1 cellular context compared by ENCODE assay signal in genomic region chr17:29617481-29618271, GRCh38.
TF ChIP-seq lines count a peak whose summit lies in the region.

No MANE protein-coding gene starts in this region.

TF ChIP-seq in HepG2, 621 proteins besides CTCF, POLR2A, EP300 and RAD21 (continued from another document and continues in another):
- no peak for TF ChIP-seq ZBED4 (CRISPR knock-in tag; IDR thresholded peaks at IDR 0.05; ENCODE audit: borderline replicate concordance)
- 0 out of 2 replicates have a peak, but pooled peaks have one; percentile 26 for TF ChIP-seq MED1 (CRISPR knock-in tag; IDR thresholded peaks at IDR 0.05)
- TF ChIP-seq KLF15 (CRISPR knock-in tag; IDR thresholded peaks at IDR 0.05; ENCODE audit: borderline replicate concordance): peak; percentile 71; the same call in 1 of the 2 replicates
- no peak for TF ChIP-seq NCOA1 (CRISPR knock-in tag; IDR thresholded peaks at IDR 0.05)
- peak; percentile 62; the same call in 1 of the 2 replicates for TF ChIP-seq ARHGAP35 (CRISPR knock-in tag; IDR thresholded peaks at IDR 0.05; ENCODE audit: borderline replicate concordance)
- TF ChIP-seq GATAD1 (CRISPR knock-in tag; IDR thresholded peaks at IDR 0.05): peak; percentile 15; the same call in 1 of the 2 replicates
- no peak for TF ChIP-seq ZFP82 (CRISPR knock-in tag; IDR thresholded peaks at IDR 0.05; ENCODE audit: borderline replicate concordance)
- no peak for TF ChIP-seq SIX4 (CRISPR knock-in tag; IDR thresholded peaks at IDR 0.05)
- TF ChIP-seq DZIP1 (CRISPR knock-in tag; IDR thresholded peaks at IDR 0.05): no peak
- peak; percentile 86; the same call in 1 of the 2 replicates for TF ChIP-seq ZNF747 (CRISPR knock-in tag; IDR thresholded peaks at IDR 0.05; ENCODE audit: borderline replicate concordance)
- TF ChIP-seq PBX2 (CRISPR knock-in tag; IDR thresholded peaks at IDR 0.05): no peak
- TF ChIP-seq GFI1 (CRISPR knock-in tag; IDR thresholded peaks at IDR 0.05; ENCODE audit: borderline replicate concordance): peak; percentile 7; the same call in 1 of the 2 replicates
- 0 out of 2 replicates have a peak, but pooled peaks have one; percentile 36 for TF ChIP-seq TFDP1 (CRISPR knock-in tag; IDR thresholded peaks at IDR 0.05; ENCODE audit: borderline replicate concordance)
- TF ChIP-seq TFDP2 (CRISPR knock-in tag; IDR thresholded peaks at IDR 0.05): peak; percentile 37; the same call in 1 of the 2 replicates
- no peak for TF ChIP-seq TRIM24 (CRISPR knock-in tag; IDR thresholded peaks at IDR 0.05)
- TF ChIP-seq ZSCAN21 (CRISPR knock-in tag; IDR thresholded peaks at IDR 0.05; ENCODE audit: borderline replicate concordance): no peak
- peak; percentile 18; the same call in 1 of the 2 replicates for TF ChIP-seq ZNF205 (CRISPR knock-in tag; IDR thresholded peaks at IDR 0.05)
- no peak for TF ChIP-seq ZNF841 (CRISPR knock-in tag; IDR thresholded peaks at IDR 0.05; ENCODE audit: borderline replicate concordance)
- no peak for TF ChIP-seq ZBTB34 (CRISPR knock-in tag; IDR thresholded peaks at IDR 0.05)
- TF ChIP-seq POGK (CRISPR knock-in tag; conservative IDR thresholded peaks at IDR 0.05): peak; percentile 61; the same call in 1 of the 2 replicates
- TF ChIP-seq PLSCR1 (CRISPR knock-in tag; IDR thresholded peaks at IDR 0.05; ENCODE audit: borderline replicate concordance): no peak
- no peak for TF ChIP-seq MLLT10 (CRISPR knock-in tag; IDR thresholded peaks at IDR 0.05)
- TF ChIP-seq MED13 (CRISPR knock-in tag; IDR thresholded peaks at IDR 0.05): peak; percentile 22; the same call in 1 of the 2 replicates
- peak; percentile 61 for TF ChIP-seq HOXA3 (CRISPR knock-in tag; IDR thresholded peaks at IDR 0.05)
- no peak for TF ChIP-seq SAFB2 (CRISPR knock-in tag; IDR thresholded peaks at IDR 0.05; ENCODE audit: borderline replicate concordance, low read depth)
- 0 out of 2 replicates have a peak, but pooled peaks have one; percentile 57 for TF ChIP-seq ZNF792 (CRISPR knock-in tag; IDR thresholded peaks at IDR 0.05)
- no peak for TF ChIP-seq CHD4 (IDR thresholded peaks at IDR 0.05; ENCODE audit: borderline replicate concordance, low read length)
- TF ChIP-seq ZBTB14 (CRISPR knock-in tag; IDR thresholded peaks at IDR 0.05): no peak
- TF ChIP-seq PCBP1 (IDR thresholded peaks at IDR 0.05; ENCODE audit: borderline replicate concordance, low read depth, low read length): 0 out of 2 replicates have a peak, but pooled peaks have one; percentile 60
- peak; percentile 73 for TF ChIP-seq KDM2A (CRISPR knock-in tag; IDR thresholded peaks at IDR 0.05; ENCODE audit: borderline replicate concordance, low read depth)
- TF ChIP-seq CREB3 (CRISPR knock-in tag; IDR thresholded peaks at IDR 0.05): 0 out of 2 replicates have a peak, but pooled peaks have one; percentile 45
- TF ChIP-seq ZNF605 (CRISPR knock-in tag; IDR thresholded peaks at IDR 0.05): 0 out of 2 replicates have a peak, but pooled peaks have one; percentile 23
- TF ChIP-seq THAP11 (CRISPR knock-in tag; IDR thresholded peaks at IDR 0.05): peak; percentile 48; the same call in 1 of the 2 replicates
- TF ChIP-seq ZNF292 (CRISPR knock-in tag; IDR thresholded peaks at IDR 0.05; ENCODE audit: borderline replicate concordance, low read depth): 0 out of 2 replicates have a peak, but pooled peaks have one; percentile 53
- TF ChIP-seq ZBTB42 (CRISPR knock-in tag; IDR thresholded peaks at IDR 0.05): peak; percentile 68; the same call in 1 of the 2 replicates
- TF ChIP-seq ZNF788 (CRISPR knock-in tag; IDR thresholded peaks at IDR 0.05; ENCODE audit: borderline replicate concordance): peak; percentile 56; the same call in 1 of the 2 replicates
- TF ChIP-seq ATF6 (CRISPR knock-in tag; conservative IDR thresholded peaks at IDR 0.05): no peak
- peak; percentile 69 for TF ChIP-seq STAG1 (CRISPR knock-in tag; IDR thresholded peaks at IDR 0.05)
- TF ChIP-seq RFXANK (CRISPR knock-in tag; IDR thresholded peaks at IDR 0.05): no peak
